8 cellular contexts compared by ENCODE assay signal in the genomic region with DNA sequence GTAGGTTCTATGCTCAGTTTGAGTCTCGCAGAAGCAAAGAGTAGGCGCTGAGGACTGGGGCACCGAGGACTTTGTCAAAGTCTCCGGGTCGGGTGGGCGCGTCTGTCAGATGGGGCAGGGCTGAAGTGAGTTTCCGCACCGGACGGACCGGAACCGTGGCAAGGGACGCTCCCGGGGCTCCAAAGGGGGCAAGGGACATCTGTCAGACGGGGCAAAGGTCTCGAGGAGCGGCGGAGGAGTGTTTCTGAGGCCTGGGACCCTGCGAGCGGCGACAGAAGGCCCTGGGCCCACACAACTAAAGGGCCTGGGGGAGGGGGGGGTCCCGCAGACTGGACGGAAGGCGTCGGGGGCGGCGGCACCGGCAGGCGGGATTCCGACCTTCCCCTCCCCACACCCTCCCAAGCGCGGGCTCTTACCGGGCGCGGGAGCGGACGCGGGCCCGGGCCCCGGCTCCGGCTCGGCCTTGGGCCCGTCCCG. TPM values are rescaled to one million over a fixed set of nuclear protein-coding genes. Genes with fewer than 3 reads are reported as not detected.
DNase-seq lines count a peak whose midpoint lies in the region; ATAC-seq and TF ChIP-seq lines count a peak whose summit lies in the region.

No MANE protein-coding gene starts in this region.

- H3K9ac ChIP-seq in HUES6 (ENCODE audit: low read length): peak overlapping the region; percentile 82
- peak overlapping the region; percentile 63 to 80 for H3K9ac ChIP-seq in liver (ENCODE audit: low read depth in 1 of 2, low read length in 2 of 2)

- no peak for TF ChIP-seq CTCF in GM12864 (IDR thresholded peaks at IDR 0.05; ENCODE audit: low read depth, low read length, missing control alignments)
- no peak for TF ChIP-seq CTCF in astrocyte of the cerebellum (IDR thresholded peaks at IDR 0.05; ENCODE audit: low read depth, low read length, missing control alignments)
- no peak for TF ChIP-seq CTCF in liver (IDR thresholded peaks at IDR 0.05; ENCODE audit: low read depth, low read length, missing input control)

- H3K4me1 ChIP-seq in HUES6 (ENCODE audit: control insufficient read depth, insufficient read depth, low read length) (peaks cover 12% of the 10 kb centered on the region), liver (ENCODE audit: control insufficient read depth in 4 of 4, insufficient read depth in 4 of 4, low read length in 3 of 4) (peaks cover 9 to 47% (median 33%) of the 10 kb centered on the region in 4 donors)

- H3K9me3 ChIP-seq in HUES6 (ENCODE audit: control insufficient read depth, insufficient read depth, low read depth, low read length) (no peaks in the 10 kb centered on the region), liver (ENCODE audit: control insufficient read depth in 4 of 4, low read length in 3 of 4) (no peaks in the 10 kb centered on the region)

- WGBS in liver: under 1% methylated on average over 44 of the region's 44 CpGs

- ATAC-seq in GM18868 (IDR thresholded peaks at IDR 0.05; ENCODE audit: unreplicated experiment): no peak

- TF ChIP-seq RAD21 in liver (IDR thresholded peaks at IDR 0.05): no peak

- H3K36me3 ChIP-seq in HUES6 (ENCODE audit: control insufficient read depth, insufficient read depth, low read length) (peaks cover 13% of the 10 kb centered on the region), liver (ENCODE audit: control insufficient read depth in 4 of 4, insufficient read depth in 3 of 4, low read depth in 1 of 4, low read length in 3 of 4) (peaks cover 0 to 11% (median under 1%) of the 10 kb centered on the region in 4 donors)

- in situ Hi-C loops in astrocyte of the cerebellum (cut with HindIII; ENCODE audit: low sequenced_read_pairs): no loop called here

- H3K4me3 ChIP-seq in GM12864 (ENCODE audit: low read depth, low read length): peak overlapping the region; percentile 96
- peak overlapping the region; percentile 93 for H3K4me3 ChIP-seq in HUES6 (ENCODE audit: low read depth, low read length)
- peak overlapping the region; percentile 85 for H3K4me3 ChIP-seq in astrocyte of the cerebellum (ENCODE audit: low read depth, low read length)
- H3K4me3 ChIP-seq in liver (ENCODE audit: low read depth in 1 of 3, low read length in 3 of 3): peak overlapping the region; percentile 80 to 95 (median 94)

- DNase-seq in GM12864 (ENCODE audit: low read depth) (no peak), astrocyte of the cerebellum (ENCODE audit: low read depth) (no peak), substantia nigra (lab: John Stamatoyannopoulos, UW) (peak in 3 of 49 donors; percentile 15 to 26 (median 16)), kidney tubule cell (ENCODE audit: low spot score) (no peak), OCI-M2 (lab: John Stamatoyannopoulos, UW; ENCODE audit: unreplicated experiment) (no peak)

- H3K27me3 ChIP-seq in HUES6 (ENCODE audit: control insufficient read depth, insufficient read depth, low read length): no peaks in the 10 kb centered on the region
- H3K27me3 ChIP-seq in liver (ENCODE audit: control insufficient read depth in 4 of 4, insufficient read depth in 4 of 4, low read length in 3 of 4): no peaks in the 10 kb centered on the region

- peak overlapping the region; percentile 21; the same call in 1 of the 2 replicates for H3K27ac ChIP-seq in HUES6 (ENCODE audit: low read depth, low read length)
- H3K27ac ChIP-seq in liver (ENCODE audit: low read depth in 1 of 2, low read length in 2 of 2): peak overlapping the region; percentile 68 to 78
- H3K27ac ChIP-seq in substantia nigra (ENCODE audit: low read depth, low read length, poor library complexity, severe bottlenecking): peak overlapping the region; percentile 51

TF ChIP-seq in liver, 16 proteins besides CTCF, POLR2A, EP300 and RAD21:
- TF ChIP-seq JUND (IDR thresholded peaks at IDR 0.05) (no peak), NR2F2 (IDR thresholded peaks at IDR 0.05) (no peak), RXRA (IDR thresholded peaks at IDR 0.05) (no peak), FOXA2 (IDR thresholded peaks at IDR 0.05) (no peak), FOXA1 (IDR thresholded peaks at IDR 0.05) (no peak)
- TF ChIP-seq, protein P1, sequence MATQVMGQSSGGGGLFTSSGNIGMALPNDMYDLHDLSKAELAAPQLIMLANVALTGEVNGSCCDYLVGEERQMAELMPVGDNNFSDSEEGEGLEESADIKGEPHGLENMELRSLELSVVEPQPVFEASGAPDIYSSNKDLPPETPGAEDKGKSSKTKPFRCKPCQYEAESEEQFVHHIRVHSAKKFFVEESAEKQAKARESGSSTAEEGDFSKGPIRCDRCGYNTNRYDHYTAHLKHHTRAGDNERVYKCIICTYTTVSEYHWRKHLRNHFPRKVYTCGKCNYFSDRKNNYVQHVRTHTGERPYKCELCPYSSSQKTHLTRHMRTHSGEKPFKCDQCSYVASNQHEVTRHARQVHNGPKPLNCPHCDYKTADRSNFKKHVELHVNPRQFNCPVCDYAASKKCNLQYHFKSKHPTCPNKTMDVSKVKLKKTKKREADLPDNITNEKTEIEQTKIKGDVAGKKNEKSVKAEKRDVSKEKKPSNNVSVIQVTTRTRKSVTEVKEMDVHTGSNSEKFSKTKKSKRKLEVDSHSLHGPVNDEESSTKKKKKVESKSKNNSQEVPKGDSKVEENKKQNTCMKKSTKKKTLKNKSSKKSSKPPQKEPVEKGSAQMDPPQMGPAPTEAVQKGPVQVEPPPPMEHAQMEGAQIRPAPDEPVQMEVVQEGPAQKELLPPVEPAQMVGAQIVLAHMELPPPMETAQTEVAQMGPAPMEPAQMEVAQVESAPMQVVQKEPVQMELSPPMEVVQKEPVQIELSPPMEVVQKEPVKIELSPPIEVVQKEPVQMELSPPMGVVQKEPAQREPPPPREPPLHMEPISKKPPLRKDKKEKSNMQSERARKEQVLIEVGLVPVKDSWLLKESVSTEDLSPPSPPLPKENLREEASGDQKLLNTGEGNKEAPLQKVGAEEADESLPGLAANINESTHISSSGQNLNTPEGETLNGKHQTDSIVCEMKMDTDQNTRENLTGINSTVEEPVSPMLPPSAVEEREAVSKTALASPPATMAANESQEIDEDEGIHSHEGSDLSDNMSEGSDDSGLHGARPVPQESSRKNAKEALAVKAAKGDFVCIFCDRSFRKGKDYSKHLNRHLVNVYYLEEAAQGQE (IDR thresholded peaks at IDR 0.05): no peak
- TF ChIP-seq, protein P2, sequence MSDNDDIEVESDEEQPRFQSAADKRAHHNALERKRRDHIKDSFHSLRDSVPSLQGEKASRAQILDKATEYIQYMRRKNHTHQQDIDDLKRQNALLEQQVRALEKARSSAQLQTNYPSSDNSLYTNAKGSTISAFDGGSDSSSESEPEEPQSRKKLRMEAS (IDR thresholded peaks at IDR 0.05): no peak
TF ChIP-seq in liver: peak in this region for 0.

RNA-seq across cellular contexts. Expression of a gene that starts 13.3 kb away (rescaled TPM):
- total RNA-seq in liver: 10 to 100 TPM; 65.3 to 67.1 TPM
- 10 to 100 TPM; 16.4 to 20.5 TPM for polyA plus RNA-seq in liver

RNA-seq across cellular contexts. Expression of a gene that starts 17.7 kb away (rescaled TPM):
- 1 to 10 TPM; 7.5 to 9.6 TPM for total RNA-seq in liver
- polyA plus RNA-seq in liver: 10 to 100 TPM in 1 of 2 donors, 1 to 10 TPM in 1; 3.8 to 12.7 TPM

RNA-seq across cellular contexts. Expression of a gene that starts 32.3 kb away (rescaled TPM):
- total RNA-seq in liver: 1 to 10 TPM; 1.3 to 1.5 TPM
- polyA plus RNA-seq in liver: under 1 TPM; 0.76 to 0.91 TPM

RNA-seq across cellular contexts. Expression of a gene that starts 47.2 kb away (rescaled TPM):
- 10 to 100 TPM in 1 of 2 donors, 1 to 10 TPM in 1; 9.9 to 68.5 TPM for total RNA-seq in liver
- 100 to 1,000 TPM; 116 to 134 TPM for polyA plus RNA-seq in liver

RNA-seq across cellular contexts. Expression of a gene that starts 52.5 kb away (rescaled TPM):
- 10 to 100 TPM; 12.0 to 12.4 TPM for total RNA-seq in liver
- 1 to 10 TPM; 7.5 to 7.7 TPM for polyA plus RNA-seq in liver

Comparison
In these comparisons a context has a peak if more than half of its experiments do, and no peak if none do; other contexts are left out.
1. H3K27ac ChIP-seq: peak in every context shown above with its lines; median percentile 73 in liver; 51 in substantia nigra; 21 in HUES6.